In the genomic region with DNA sequence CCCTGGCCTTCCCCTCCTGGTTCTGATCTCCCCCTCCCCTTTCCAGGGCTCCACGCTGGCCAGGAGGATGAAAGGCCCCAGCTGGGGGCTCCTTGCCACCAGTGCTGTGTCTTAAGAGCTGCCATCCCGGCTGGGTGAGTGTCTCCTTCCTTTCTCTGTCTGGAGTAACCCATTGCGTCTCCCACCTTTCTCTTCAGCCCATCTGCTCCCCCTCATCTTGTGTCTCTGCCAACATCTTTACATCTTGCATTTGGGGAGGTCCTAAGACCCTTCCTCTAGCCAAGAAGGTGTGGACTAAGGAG, we compare ENCODE assay signal across 8 cellular contexts. TPM values are rescaled to one million over a fixed set of nuclear protein-coding genes. Genes with fewer than 3 reads are reported as not detected.
DNase-seq lines count a peak whose midpoint lies in the region; ATAC-seq and TF ChIP-seq lines count a peak whose summit lies in the region.

No MANE protein-coding gene starts in this region.

- peak overlapping the region; percentile 39 to 85 (median 72) for H3K4me3 ChIP-seq in heart right ventricle
- peak overlapping the region; percentile 96 for H3K4me3 ChIP-seq in choroid plexus epithelial cell (ENCODE audit: low read depth, low read length)
- H3K4me3 ChIP-seq in mucosa of rectum (ENCODE audit: low read length in 2 of 2) = peak overlapping the region; percentile 83 to 98
- peak overlapping the region; percentile 72 to 75 for H3K4me3 ChIP-seq in vagina
- H3K4me3 ChIP-seq in MM.1S (ENCODE audit: low read length) = no peak overlapping the region

- H4K20me1 ChIP-seq in MM.1S (ENCODE audit: insufficient read depth, low read length) = no peaks in the 10 kb centered on the region

- H3K9ac ChIP-seq in mucosa of rectum (ENCODE audit: low read depth in 1 of 2, low read length in 2 of 2) (peak overlapping the region; percentile 94 to 95), MM.1S (ENCODE audit: low read length) (no peak overlapping the region)

- no peaks in the 10 kb centered on the region for H3K79me2 ChIP-seq in MM.1S (ENCODE audit: low read length)

- no peak overlapping the region for H3K4me2 ChIP-seq in MM.1S (ENCODE audit: low read depth, low read length)

- H3K36me3 ChIP-seq in heart right ventricle (peaks cover 0 to 46% (median 8%) of the 10 kb centered on the region in 9 donors), mucosa of rectum (ENCODE audit: control insufficient read depth in 2 of 2, insufficient read depth in 2 of 2, low read length in 2 of 2) (peaks cover 16 to 31% of the 10 kb centered on the region in 2 donors), vagina (peaks cover 0 to 12% of the 10 kb centered on the region in 2 donors), MM.1S (replicated peaks; ENCODE audit: insufficient read depth, low read length) (no peaks in the 10 kb centered on the region)

- intact Hi-C loops in heart right ventricle (cut with DNase I) (loop anchor here in 3 of 10 donors (2.0 to 10.0 kb wide), 4 partner anchors 14 to 838 kb away; partner anchors contain the start of genes PABPN1 (in 2 of the 3), EMC9 (in 1 of the 3), NGDN (in 1 of the 3) and PSME2 (in 1 of the 3)), left cardiac atrium (cut with DNase I) (no loop called here), vagina (cut with DNase I) (no loop called here)

- no peaks in the 10 kb centered on the region for H3K9me2 ChIP-seq in MM.1S (replicated peaks; ENCODE audit: insufficient read depth, low read length)

- TF ChIP-seq CTCF in heart right ventricle (IDR thresholded peaks at IDR 0.05) (no peak), choroid plexus epithelial cell (conservative IDR thresholded peaks at IDR 0.05; ENCODE audit: low read depth, low read length) (no peak), vagina (IDR thresholded peaks at IDR 0.05) (no peak), MM.1S (IDR thresholded peaks at IDR 0.05; ENCODE audit: low read length) (no peak)

- no peaks in the 10 kb centered on the region for H3K27me3 ChIP-seq in heart right ventricle
- no peaks in the 10 kb centered on the region for H3K27me3 ChIP-seq in mucosa of rectum (ENCODE audit: control insufficient read depth in 2 of 2, insufficient read depth in 2 of 2, low read length in 2 of 2)
- no peaks in the 10 kb centered on the region for H3K27me3 ChIP-seq in vagina
- no peaks in the 10 kb centered on the region for H3K27me3 ChIP-seq in MM.1S (replicated peaks; ENCODE audit: insufficient read depth, low read length)

- H2AFZ ChIP-seq in MM.1S (ENCODE audit: low read length) = no peak overlapping the region

- peak overlapping the region in 9 of 10 donors; percentile 83 to 93 (median 91) for H3K27ac ChIP-seq in heart right ventricle
- peak overlapping the region; percentile 96 to 97 for H3K27ac ChIP-seq in mucosa of rectum (ENCODE audit: low read depth in 2 of 2, low read length in 2 of 2)
- H3K27ac ChIP-seq in vagina = peak overlapping the region; percentile 90
- H3K27ac ChIP-seq in MM.1S (ENCODE audit: low read length) = no peak overlapping the region

- H3K9me3 ChIP-seq in heart right ventricle (no peaks in the 10 kb centered on the region), mucosa of rectum (ENCODE audit: control insufficient read depth in 2 of 2, low read length in 2 of 2) (no peaks in the 10 kb centered on the region), vagina (no peaks in the 10 kb centered on the region), MM.1S (replicated peaks; ENCODE audit: insufficient read depth, low read length) (no peaks in the 10 kb centered on the region)

- TF ChIP-seq POLR2A in vagina (IDR thresholded peaks at IDR 0.05) = no peak

- ATAC-seq in heart right ventricle = no peak
- no peak for ATAC-seq in left cardiac atrium
- ATAC-seq in GM18511 (IDR thresholded peaks at IDR 0.05; ENCODE audit: unreplicated experiment) = no peak

- 5 to 12% methylated on average over 3 of the region's 3 CpGs for WGBS in heart right ventricle, 2 donors

- H3K4me1 ChIP-seq in heart right ventricle (peaks cover 13 to 41% (median 37%) of the 10 kb centered on the region in 9 donors), mucosa of rectum (ENCODE audit: control insufficient read depth in 2 of 2, insufficient read depth in 2 of 2, low read length in 2 of 2) (peaks cover 39 to 49% of the 10 kb centered on the region in 2 donors), vagina (peaks cover 51% of the 10 kb centered on the region), MM.1S (ENCODE audit: low read length) (no peaks in the 10 kb centered on the region)

- H3F3A ChIP-seq in MM.1S (ENCODE audit: insufficient read depth, low read length) = peaks cover 5% of the 10 kb centered on the region

- DNase-seq in heart right ventricle (no peak), left cardiac atrium (no peak), choroid plexus epithelial cell (ENCODE audit: low read depth) (no peak), vagina (ENCODE audit: extremely low spot score in 2 of 2) (no peak), MM.1S (no peak), HK-2 (ENCODE audit: unreplicated experiment) (no peak)

RNA-seq across cellular contexts. Expression of gene BCL2L2, which starts 0.5 kb away (rescaled TPM):
- total RNA-seq in heart right ventricle = 10 to 100 TPM; 33.3 to 44.9 (median 38.2) TPM
- polyA plus RNA-seq in heart right ventricle = 10 to 100 TPM; 16.8 to 22.4 TPM
- total RNA-seq in left cardiac atrium = 10 to 100 TPM; 46.7 to 47.7 TPM
- total RNA-seq in vagina = 31.7 TPM

RNA-seq across cellular contexts. Expression of gene PPP1R3E, which starts 4.4 kb away (rescaled TPM):
- total RNA-seq in heart right ventricle (1 to 10 TPM; 4.5 to 9.3 (median 6.6) TPM), left cardiac atrium (1 to 10 TPM; 8.0 to 8.3 TPM), vagina (8.6 TPM)
- polyA plus RNA-seq in heart right ventricle = 10 to 100 TPM in 1 of 2 donors, 1 to 10 TPM in 1; 2.3 to 20.6 TPM

RNA-seq across cellular contexts. Expression of gene PABPN1, which starts 14.2 kb away (rescaled TPM):
- total RNA-seq in heart right ventricle (10 to 100 TPM; 57.0 to 96.1 (median 67.8) TPM), left cardiac atrium (10 to 100 TPM; 74.4 to 94.1 TPM), vagina (66.0 TPM)
- polyA plus RNA-seq in heart right ventricle = 100 to 1,000 TPM in 1 of 2 donors, 10 to 100 TPM in 1; 67.0 to 196 TPM

RNA-seq across cellular contexts. Expression of gene HOMEZ, which starts 21.2 kb away (rescaled TPM):
- total RNA-seq in heart right ventricle = 10 to 100 TPM in 4 of 10 donors, 1 to 10 TPM in 6; 5.7 to 13.4 (median 9.5) TPM
- polyA plus RNA-seq in heart right ventricle = 1 to 10 TPM; 7.0 to 7.3 TPM
- 1 to 10 TPM; 8.3 to 8.5 TPM for total RNA-seq in left cardiac atrium
- total RNA-seq in vagina = 13.5 TPM

RNA-seq across cellular contexts. Expression of gene SLC22A17, which starts 45.6 kb away (rescaled TPM):
- total RNA-seq in heart right ventricle = 10 to 100 TPM in 4 of 10 donors, 1 to 10 TPM in 6; 4.8 to 18.9 (median 9.6) TPM
- polyA plus RNA-seq in heart right ventricle = 10 to 100 TPM in 1 of 2 donors, 1 to 10 TPM in 1; 9.9 to 10.6 TPM
- 10 to 100 TPM; 31.4 to 34.6 TPM for total RNA-seq in left cardiac atrium
- total RNA-seq in vagina = 37.8 TPM
